In genomic region chr2:63058742-63059433, GRCh38 we compare ENCODE assay signal across 1 cellular context.
A peak's percentile ranks its signal among the peaks of the same experiment; 100 is the strongest.
TF ChIP-seq lines count a peak whose summit lies in the region.

No MANE protein-coding gene starts in this region.

TF ChIP-seq in H1, 55 proteins besides CTCF, POLR2A, EP300 and RAD21 (continued from another document):
- TF ChIP-seq, protein P1, sequence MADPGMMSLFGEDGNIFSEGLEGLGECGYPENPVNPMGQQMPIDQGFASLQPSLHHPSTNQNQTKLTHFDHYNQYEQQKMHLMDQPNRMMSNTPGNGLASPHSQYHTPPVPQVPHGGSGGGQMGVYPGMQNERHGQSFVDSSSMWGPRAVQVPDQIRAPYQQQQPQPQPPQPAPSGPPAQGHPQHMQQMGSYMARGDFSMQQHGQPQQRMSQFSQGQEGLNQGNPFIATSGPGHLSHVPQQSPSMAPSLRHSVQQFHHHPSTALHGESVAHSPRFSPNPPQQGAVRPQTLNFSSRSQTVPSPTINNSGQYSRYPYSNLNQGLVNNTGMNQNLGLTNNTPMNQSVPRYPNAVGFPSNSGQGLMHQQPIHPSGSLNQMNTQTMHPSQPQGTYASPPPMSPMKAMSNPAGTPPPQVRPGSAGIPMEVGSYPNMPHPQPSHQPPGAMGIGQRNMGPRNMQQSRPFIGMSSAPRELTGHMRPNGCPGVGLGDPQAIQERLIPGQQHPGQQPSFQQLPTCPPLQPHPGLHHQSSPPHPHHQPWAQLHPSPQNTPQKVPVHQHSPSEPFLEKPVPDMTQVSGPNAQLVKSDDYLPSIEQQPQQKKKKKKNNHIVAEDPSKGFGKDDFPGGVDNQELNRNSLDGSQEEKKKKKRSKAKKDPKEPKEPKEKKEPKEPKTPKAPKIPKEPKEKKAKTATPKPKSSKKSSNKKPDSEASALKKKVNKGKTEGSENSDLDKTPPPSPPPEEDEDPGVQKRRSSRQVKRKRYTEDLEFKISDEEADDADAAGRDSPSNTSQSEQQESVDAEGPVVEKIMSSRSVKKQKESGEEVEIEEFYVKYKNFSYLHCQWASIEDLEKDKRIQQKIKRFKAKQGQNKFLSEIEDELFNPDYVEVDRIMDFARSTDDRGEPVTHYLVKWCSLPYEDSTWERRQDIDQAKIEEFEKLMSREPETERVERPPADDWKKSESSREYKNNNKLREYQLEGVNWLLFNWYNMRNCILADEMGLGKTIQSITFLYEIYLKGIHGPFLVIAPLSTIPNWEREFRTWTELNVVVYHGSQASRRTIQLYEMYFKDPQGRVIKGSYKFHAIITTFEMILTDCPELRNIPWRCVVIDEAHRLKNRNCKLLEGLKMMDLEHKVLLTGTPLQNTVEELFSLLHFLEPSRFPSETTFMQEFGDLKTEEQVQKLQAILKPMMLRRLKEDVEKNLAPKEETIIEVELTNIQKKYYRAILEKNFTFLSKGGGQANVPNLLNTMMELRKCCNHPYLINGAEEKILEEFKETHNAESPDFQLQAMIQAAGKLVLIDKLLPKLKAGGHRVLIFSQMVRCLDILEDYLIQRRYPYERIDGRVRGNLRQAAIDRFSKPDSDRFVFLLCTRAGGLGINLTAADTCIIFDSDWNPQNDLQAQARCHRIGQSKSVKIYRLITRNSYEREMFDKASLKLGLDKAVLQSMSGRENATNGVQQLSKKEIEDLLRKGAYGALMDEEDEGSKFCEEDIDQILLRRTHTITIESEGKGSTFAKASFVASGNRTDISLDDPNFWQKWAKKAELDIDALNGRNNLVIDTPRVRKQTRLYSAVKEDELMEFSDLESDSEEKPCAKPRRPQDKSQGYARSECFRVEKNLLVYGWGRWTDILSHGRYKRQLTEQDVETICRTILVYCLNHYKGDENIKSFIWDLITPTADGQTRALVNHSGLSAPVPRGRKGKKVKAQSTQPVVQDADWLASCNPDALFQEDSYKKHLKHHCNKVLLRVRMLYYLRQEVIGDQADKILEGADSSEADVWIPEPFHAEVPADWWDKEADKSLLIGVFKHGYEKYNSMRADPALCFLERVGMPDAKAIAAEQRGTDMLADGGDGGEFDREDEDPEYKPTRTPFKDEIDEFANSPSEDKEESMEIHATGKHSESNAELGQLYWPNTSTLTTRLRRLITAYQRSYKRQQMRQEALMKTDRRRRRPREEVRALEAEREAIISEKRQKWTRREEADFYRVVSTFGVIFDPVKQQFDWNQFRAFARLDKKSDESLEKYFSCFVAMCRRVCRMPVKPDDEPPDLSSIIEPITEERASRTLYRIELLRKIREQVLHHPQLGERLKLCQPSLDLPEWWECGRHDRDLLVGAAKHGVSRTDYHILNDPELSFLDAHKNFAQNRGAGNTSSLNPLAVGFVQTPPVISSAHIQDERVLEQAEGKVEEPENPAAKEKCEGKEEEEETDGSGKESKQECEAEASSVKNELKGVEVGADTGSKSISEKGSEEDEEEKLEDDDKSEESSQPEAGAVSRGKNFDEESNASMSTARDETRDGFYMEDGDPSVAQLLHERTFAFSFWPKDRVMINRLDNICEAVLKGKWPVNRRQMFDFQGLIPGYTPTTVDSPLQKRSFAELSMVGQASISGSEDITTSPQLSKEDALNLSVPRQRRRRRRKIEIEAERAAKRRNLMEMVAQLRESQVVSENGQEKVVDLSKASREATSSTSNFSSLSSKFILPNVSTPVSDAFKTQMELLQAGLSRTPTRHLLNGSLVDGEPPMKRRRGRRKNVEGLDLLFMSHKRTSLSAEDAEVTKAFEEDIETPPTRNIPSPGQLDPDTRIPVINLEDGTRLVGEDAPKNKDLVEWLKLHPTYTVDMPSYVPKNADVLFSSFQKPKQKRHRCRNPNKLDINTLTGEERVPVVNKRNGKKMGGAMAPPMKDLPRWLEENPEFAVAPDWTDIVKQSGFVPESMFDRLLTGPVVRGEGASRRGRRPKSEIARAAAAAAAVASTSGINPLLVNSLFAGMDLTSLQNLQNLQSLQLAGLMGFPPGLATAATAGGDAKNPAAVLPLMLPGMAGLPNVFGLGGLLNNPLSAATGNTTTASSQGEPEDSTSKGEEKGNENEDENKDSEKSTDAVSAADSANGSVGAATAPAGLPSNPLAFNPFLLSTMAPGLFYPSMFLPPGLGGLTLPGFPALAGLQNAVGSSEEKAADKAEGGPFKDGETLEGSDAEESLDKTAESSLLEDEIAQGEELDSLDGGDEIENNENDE (IDR thresholded peaks at IDR 0.05; ENCODE audit: insufficient replicate concordance, low read length): no peak
- TF ChIP-seq EGR1 (IDR thresholded peaks at IDR 0.05; ENCODE audit: borderline replicate concordance, low read depth, low read length) (no peak), BRCA1 (IDR thresholded peaks at IDR 0.05; ENCODE audit: low read depth, low read length) (no peak), MAX (IDR thresholded peaks at IDR 0.05) (peak; percentile 62; the same call in 1 of the 2 replicates), EZH2 (IDR thresholded peaks at IDR 0.05; ENCODE audit: low read depth, low read length, severe bottlenecking) (peak; percentile 89), USF2 (IDR thresholded peaks at IDR 0.05; ENCODE audit: low read length) (no peak), MAFK (IDR thresholded peaks at IDR 0.05; ENCODE audit: low read depth, low read length) (no peak), SRF (IDR thresholded peaks at IDR 0.05; ENCODE audit: low read depth, low read length) (no peak), CHD1 (IDR thresholded peaks at IDR 0.05; ENCODE audit: low read depth, low read length) (no peak), JUN (IDR thresholded peaks at IDR 0.05; ENCODE audit: low read depth, low read length) (no peak), SP1 (IDR thresholded peaks at IDR 0.05; ENCODE audit: low read depth, low read length) (no peak), TCF12 (IDR thresholded peaks at IDR 0.05; ENCODE audit: low read depth, low read length) (no peak), JUND (IDR thresholded peaks at IDR 0.05; ENCODE audit: low read length) (no peak), TEAD4 (IDR thresholded peaks at IDR 0.05; ENCODE audit: low read depth, low read length) (peak; percentile 17; the same call in 1 of the 2 replicates), KDM5A (IDR thresholded peaks at IDR 0.05; ENCODE audit: low read length) (no peak), ASH2L (IDR thresholded peaks at IDR 0.05; ENCODE audit: low read length) (peak; percentile 27), SIRT6 (IDR thresholded peaks at IDR 0.05; ENCODE audit: low read length) (no peak), BCL11A (IDR thresholded peaks at IDR 0.05; ENCODE audit: low read depth in 2 of 2, low read length in 2 of 2) (no peak), RFX5 (IDR thresholded peaks at IDR 0.05; ENCODE audit: borderline replicate concordance, low read depth, low read length) (no peak), ATF2 (IDR thresholded peaks at IDR 0.05; ENCODE audit: low read length) (no peak), CEBPB (IDR thresholded peaks at IDR 0.05; ENCODE audit: low read depth, low read length) (no peak), RNF2 (IDR thresholded peaks at IDR 0.05; ENCODE audit: borderline replicate concordance, low read depth, low read length, missing control alignments, poor library complexity, severe bottlenecking) (peak; percentile 81), ZNF274 (IDR thresholded peaks at IDR 0.05; ENCODE audit: borderline replicate concordance, extremely low read depth, low read length) (no peak), KDM4A (IDR thresholded peaks at IDR 0.05; ENCODE audit: low read depth, low read length, severe bottlenecking) (peak; percentile 82), TBP (IDR thresholded peaks at IDR 0.05; ENCODE audit: low read depth, low read length) (no peak), NANOG (IDR thresholded peaks at IDR 0.05; ENCODE audit: insufficient read depth, low read depth, low read length, poor library complexity, severe bottlenecking) (no peak), RXRA (IDR thresholded peaks at IDR 0.05; ENCODE audit: insufficient read depth, low read depth, low read length) (no peak), FOSL1 (IDR thresholded peaks at IDR 0.05; ENCODE audit: insufficient read depth, low read depth, low read length) (no peak), CTBP2 (IDR thresholded peaks at IDR 0.05; ENCODE audit: borderline replicate concordance, insufficient read depth, insufficient read length, low read length) (no peak), POU5F1 (IDR thresholded peaks at IDR 0.05; ENCODE audit: low read depth, low read length) (no peak), SP2 (IDR thresholded peaks at IDR 0.05; ENCODE audit: low read length) (no peak), NRF1 (IDR thresholded peaks at IDR 0.05; ENCODE audit: low read depth, low read length) (no peak), YY1 (IDR thresholded peaks at IDR 0.05; ENCODE audit: low read depth, low read length) (no peak), GABPA (IDR thresholded peaks at IDR 0.05; ENCODE audit: borderline replicate concordance, insufficient read depth, low read length) (no peak), HDAC2 (IDR thresholded peaks at IDR 0.05; ENCODE audit: borderline replicate concordance in 1 of 2, low read depth in 2 of 2, low read length in 2 of 2) (no peak), TAF7 (optimal IDR thresholded peaks at IDR 0.05; ENCODE audit: borderline replicate concordance, low read depth, low read length) (no peak), PHF8 (conservative IDR thresholded peaks at IDR 0.05; ENCODE audit: low read depth, low read length) (no peak), BACH1 (IDR thresholded peaks at IDR 0.05; ENCODE audit: low read length) (no peak), CHD2 (IDR thresholded peaks at IDR 0.05; ENCODE audit: low read length) (no peak), TAF1 (IDR thresholded peaks at IDR 0.05; ENCODE audit: low read depth, low read length) (no peak), SUZ12 (IDR thresholded peaks at IDR 0.05; ENCODE audit: low read length) (peak; percentile 91), RBBP5 (IDR thresholded peaks at IDR 0.05; ENCODE audit: borderline replicate concordance, low read depth, low read length) (no peak; the same call in 1 of the 2 replicates), SAP30 (IDR thresholded peaks at IDR 0.05; ENCODE audit: insufficient read depth, insufficient replicate concordance, low read length) (no peak), CBX8 (IDR thresholded peaks at IDR 0.05; ENCODE audit: borderline replicate concordance, low read depth, low read length) (peak; percentile 50; the same call in 1 of the 2 replicates)
- TF ChIP-seq, protein P2, sequence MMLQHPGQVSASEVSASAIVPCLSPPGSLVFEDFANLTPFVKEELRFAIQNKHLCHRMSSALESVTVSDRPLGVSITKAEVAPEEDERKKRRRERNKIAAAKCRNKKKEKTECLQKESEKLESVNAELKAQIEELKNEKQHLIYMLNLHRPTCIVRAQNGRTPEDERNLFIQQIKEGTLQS (IDR thresholded peaks at IDR 0.05; ENCODE audit: insufficient read depth, low read depth, low read length): no peak
- TF ChIP-seq, protein P3, sequence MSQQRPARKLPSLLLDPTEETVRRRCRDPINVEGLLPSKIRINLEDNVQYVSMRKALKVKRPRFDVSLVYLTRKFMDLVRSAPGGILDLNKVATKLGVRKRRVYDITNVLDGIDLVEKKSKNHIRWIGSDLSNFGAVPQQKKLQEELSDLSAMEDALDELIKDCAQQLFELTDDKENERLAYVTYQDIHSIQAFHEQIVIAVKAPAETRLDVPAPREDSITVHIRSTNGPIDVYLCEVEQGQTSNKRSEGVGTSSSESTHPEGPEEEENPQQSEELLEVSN (IDR thresholded peaks at IDR 0.05): no peak; the same call in 1 of the 2 replicates
